ENCODE assay signal across 8 cellular contexts in genomic region chr1:173190101-173190895, GRCh38. TPM values are rescaled to one million over a fixed set of nuclear protein-coding genes. Genes with fewer than 3 reads are reported as not detected.
DNase-seq lines count a peak whose midpoint lies in the region; ATAC-seq and TF ChIP-seq lines count a peak whose summit lies in the region.

No MANE protein-coding gene starts in this region.

- ATAC-seq in IMR-90 (ENCODE audit: low read depth) (peak; percentile 76), HG02981 (IDR thresholded peaks at IDR 0.05; ENCODE audit: unreplicated experiment) (no peak)

- H3K4me2 ChIP-seq in IMR-90 (ENCODE audit: low read depth, low read length) (no peak overlapping the region), smooth muscle cell (peak overlapping the region; percentile 26)

- H3K27ac Mint-ChIP-seq in activated T-cell treated with anti-CD3 and anti-CD28 coated beads, Interleukin-2, amount 50 U/mL, for 24 hours, result no peak overlapping the region

- H3F3A ChIP-seq in smooth muscle cell (ENCODE audit: low read depth), result no peaks in the 10 kb centered on the region

- H3K4me3 ChIP-seq in IMR-90 (ENCODE audit: insufficient read depth, low read depth, low read length) (no peak overlapping the region), smooth muscle cell (no peak overlapping the region)

- no peak for TF ChIP-seq CTCF in IMR-90 (conservative IDR thresholded peaks at IDR 0.05; ENCODE audit: low read depth, low read length)
- no peak for TF ChIP-seq CTCF in smooth muscle cell (IDR thresholded peaks at IDR 0.05; ENCODE audit: borderline replicate concordance, insufficient read depth, poor library complexity, severe bottlenecking)

- H4K20me1 ChIP-seq in IMR-90 (ENCODE audit: insufficient read depth, low read length), result no peaks in the 10 kb centered on the region
- no peaks in the 10 kb centered on the region for H4K20me1 ChIP-seq in smooth muscle cell (ENCODE audit: low read depth)

- peak overlapping the region; percentile 74; the same call in 1 of the 2 replicates for H3K23ac ChIP-seq in IMR-90 (ENCODE audit: low read depth, low read length)

- peaks cover 4 to 37% of the 10 kb centered on the region in 2 experiments; a peak in 2 of 4 replicates for H3K79me1 ChIP-seq in IMR-90 (ENCODE audit: low read depth in 1 of 2, low read length in 2 of 2)

- H2BK120ac ChIP-seq in IMR-90 (ENCODE audit: low read depth, low read length), result peak overlapping the region; percentile 22; the same call in 1 of the 2 replicates

- peaks cover 6% of the 10 kb centered on the region for H3K9me1 ChIP-seq in IMR-90 (ENCODE audit: insufficient read depth, low read length)

- no peak overlapping the region for H3K18ac ChIP-seq in IMR-90 (ENCODE audit: low read depth, low read length)

- H3K36me3 Mint-ChIP-seq in activated T-cell treated with anti-CD3 and anti-CD28 coated beads, Interleukin-2, amount 50 U/mL, for 24 hours (ENCODE audit: low read depth), result no peaks in the 10 kb centered on the region

- DNase-seq in AG20443 (ENCODE audit: low spot score) (peak; percentile 50), IMR-90 (peak; percentile 62), amniotic epithelial cell (ENCODE audit: low read depth) (peak; percentile 73), hepatic stellate cell (ENCODE audit: low spot score) (peak; percentile 19), smooth muscle cell (lab: John Stamatoyannopoulos, UW; ENCODE audit: unreplicated experiment) (peak; percentile 9), OCI-M1 (lab: John Stamatoyannopoulos, UW) (no peak)
- no peak for DNase-seq in activated T-cell treated with anti-CD3 and anti-CD28 coated beads, Interleukin-2, amount 50 U/mL, for 24 hours

- H4K8ac ChIP-seq in IMR-90 (ENCODE audit: low read depth in 2 of 2, low read length in 2 of 2), result peak overlapping the region in 1 of 2 experiments; percentile 46; a peak in 2 of 4 replicates

- CTCF ChIA-PET in IMR-90 (lab: Yijun Ruan, JAX), result interaction anchor here (0.7 to 1.1 kb wide), 3 partner anchors 12 to 445 kb away, joined by 3 to 8 read pairs (median 3); no protein-coding TSS in a partner anchor

- H3K9ac ChIP-seq in IMR-90 (ENCODE audit: low read depth, low read length) (no peak overlapping the region), smooth muscle cell (ENCODE audit: low read depth) (no peak overlapping the region)

- H3K4me1 Mint-ChIP-seq in activated T-cell treated with anti-CD3 and anti-CD28 coated beads, Interleukin-2, amount 50 U/mL, for 24 hours (ENCODE audit: low read depth), result peaks cover 13% of the 10 kb centered on the region

- no peaks in the 10 kb centered on the region for H3K9me3 ChIP-seq in IMR-90 (ENCODE audit: control insufficient read depth, insufficient read depth, low read length)
- H3K9me3 ChIP-seq in smooth muscle cell (replicated peaks; ENCODE audit: low read depth), result no peaks in the 10 kb centered on the region

- peaks cover 2% of the 10 kb centered on the region; the same call in 1 of the 2 replicates for H3K36me3 ChIP-seq in IMR-90 (ENCODE audit: control insufficient read depth, insufficient read depth, low read length)
- no peaks in the 10 kb centered on the region for H3K36me3 ChIP-seq in smooth muscle cell (ENCODE audit: low read depth)

- TF ChIP-seq POLR2A in IMR-90 (IDR thresholded peaks at IDR 0.05; ENCODE audit: low read depth, low read length), result no peak

- no peaks in the 10 kb centered on the region for H3K27me3 Mint-ChIP-seq in activated T-cell treated with anti-CD3 and anti-CD28 coated beads, Interleukin-2, amount 50 U/mL, for 24 hours

- H3K79me2 ChIP-seq in smooth muscle cell (ENCODE audit: low read depth), result no peaks in the 10 kb centered on the region

- in situ Hi-C loops in IMR-90 (cut with MboI; ENCODE audit: low sequenced_read_pairs), result no loop called here

- H3K4ac ChIP-seq in IMR-90 (ENCODE audit: low read depth, low read length), result peak overlapping the region; percentile 68

- no peak overlapping the region for H2BK15ac ChIP-seq in IMR-90 (ENCODE audit: low read depth, low read length)

- H3K27me3 ChIP-seq in IMR-90 (ENCODE audit: control insufficient read depth, insufficient read depth, low read length), result no peaks in the 10 kb centered on the region
- H3K27me3 ChIP-seq in smooth muscle cell (ENCODE audit: low read depth), result no peaks in the 10 kb centered on the region

- WGBS in IMR-90 (ENCODE audit: extremely low coverage in 2 of 2, insufficient read length in 1 of 2), 2 experiments, result 20% methylated on average over 3 of the region's 10 CpGs; no CpG with 5 or more reads in 1 of the 2 experiments
- WGBS in smooth muscle cell (ENCODE audit: low lambda C conversion rate), result 72% methylated on average over 10 of the region's 10 CpGs

- H3K56ac ChIP-seq in IMR-90 (ENCODE audit: extremely low read depth, insufficient read depth, low read length), result no peak overlapping the region

- H2BK20ac ChIP-seq in IMR-90 (ENCODE audit: low read depth, low read length), result 0 out of 2 replicates have a peak overlapping the region, but pooled peaks have one; percentile 16

- POLR2A ChIA-PET in IMR-90 (lab: Charles Lee; ENCODE audit: unreplicated experiment), result interaction anchor here (1.0 kb wide), 1 partner anchor 281 kb away, joined by 3 read pairs; no protein-coding TSS in a partner anchor

- BruUV-seq in IMR-90 (replicated peaks; lab: Mats Ljungman, UMichigan), result no TSS peak

- H3K27ac ChIP-seq in IMR-90 (ENCODE audit: insufficient read depth, low read length) (no peak overlapping the region), smooth muscle cell (ENCODE audit: low read depth) (no peak overlapping the region)

- no peak for TF ChIP-seq RAD21 in IMR-90 (IDR thresholded peaks at IDR 0.05; ENCODE audit: low read length)

- H4K91ac ChIP-seq in IMR-90 (ENCODE audit: insufficient read depth, low read depth, low read length), result 0 out of 2 replicates have a peak overlapping the region, but pooled peaks have one; percentile 0

- intact Hi-C loops in IMR-90 (cut with micrococcal nuclease), result no loop called here

- H2AFZ ChIP-seq in IMR-90 (replicated peaks; ENCODE audit: low read length, poor library complexity), result peak overlapping the region; percentile 45
- H2AFZ ChIP-seq in smooth muscle cell (ENCODE audit: low read depth), result no peak overlapping the region

- H2AK5ac ChIP-seq in IMR-90 (ENCODE audit: low read depth, low read length), result 0 out of 2 replicates have a peak overlapping the region, but pooled peaks have one; percentile 16

- dilution Hi-C loops in IMR-90 (cut with HindIII; ENCODE audit: low sequenced_read_pairs, unreplicated experiment), result no loop called here

- peaks cover 8% of the 10 kb centered on the region for H3K4me1 ChIP-seq in IMR-90 (ENCODE audit: control insufficient read depth, insufficient read depth, low read length)
- no peaks in the 10 kb centered on the region for H3K4me1 ChIP-seq in smooth muscle cell (ENCODE audit: low read depth)

- H3K4me3 Mint-ChIP-seq in activated T-cell treated with anti-CD3 and anti-CD28 coated beads, Interleukin-2, amount 50 U/mL, for 24 hours, result no peak overlapping the region

- peak overlapping the region; percentile 33 for H3K14ac ChIP-seq in IMR-90 (replicated peaks; ENCODE audit: low read depth, low read length)

- H3K9me3 Mint-ChIP-seq in activated T-cell treated with anti-CD3 and anti-CD28 coated beads, Interleukin-2, amount 50 U/mL, for 24 hours, result no peaks in the 10 kb centered on the region

- no peak overlapping the region for H2BK5ac ChIP-seq in IMR-90 (ENCODE audit: low read depth, low read length, poor library complexity, severe bottlenecking)

- H2AK9ac ChIP-seq in IMR-90 (replicated peaks; ENCODE audit: low read depth, low read length, poor library complexity), result peak overlapping the region; percentile 81

- peak overlapping the region; percentile 21; the same call in 1 of the 2 replicates for H4K5ac ChIP-seq in IMR-90 (ENCODE audit: low read depth, low read length)

TF ChIP-seq in IMR-90, 13 proteins besides CTCF, POLR2A, EP300 and RAD21:
- TF ChIP-seq RFX5 (IDR thresholded peaks at IDR 0.05; ENCODE audit: low read depth, low read length), result no peak
- peak; percentile 38; the same call in 1 of the 2 replicates for TF ChIP-seq USF2 (IDR thresholded peaks at IDR 0.05; ENCODE audit: low read depth, low read length)
- no peak; the same call in 1 of the 2 replicates for TF ChIP-seq MXI1 (IDR thresholded peaks at IDR 0.05; ENCODE audit: borderline replicate concordance, low read depth, low read length)
- TF ChIP-seq MAZ (IDR thresholded peaks at IDR 0.05; ENCODE audit: borderline replicate concordance, low read depth, low read length), result no peak
- TF ChIP-seq FOS (IDR thresholded peaks at IDR 0.05; ENCODE audit: low read depth, low read length), result no peak
- TF ChIP-seq ELK1 (IDR thresholded peaks at IDR 0.05; ENCODE audit: borderline replicate concordance, low read depth, low read length), result no peak
- 0 out of 2 replicates have a peak, but pooled peaks have one; percentile 17 for TF ChIP-seq BHLHE40 (IDR thresholded peaks at IDR 0.05; ENCODE audit: low read depth, low read length)

RNA-seq across cellular contexts. Expression of gene TNFSF4, which starts 16.8 kb away (rescaled TPM):
- total RNA-seq in IMR-90 (2012; rRNA removed), result 19.7 and 23.6 TPM in 2 replicates
- polyA plus RNA-seq in IMR-90 (2012; rRNA removed), result 10.8 and 13.4 TPM in 2 replicates
- polyA plus RNA-seq in IMR-90 (2012; cell fraction: cytosol; rRNA removed), result 3.0 and 3.2 TPM in 2 replicates
- 1.1 and 8.4 TPM in 2 replicates for polyA plus RNA-seq in IMR-90 (2012; cell fraction: nucleus; rRNA removed; ENCODE audit: low replicate concordance)
- total RNA-seq in smooth muscle cell, result 4.5 and 5.6 TPM in 2 replicates
- 1.0 and 2.1 TPM in 2 replicates for polyA plus RNA-seq in smooth muscle cell

Comparison
In these comparisons a context has a peak if more than half of its experiments do, and no peak if none do; other contexts are left out.
1. DNase-seq: peak in AG20443 (single experiment), IMR-90 (single experiment), amniotic epithelial cell (single experiment), hepatic stellate cell (single experiment) and smooth muscle cell (single experiment); none in activated T-cell treated with anti-CD3 and anti-CD28 coated beads, Interleukin-2, amount 50 U/mL, for 24 hours (single experiment) and OCI-M1 (single experiment).